ENCODE assay signal across 1 cellular context in genomic region chr9:29865764-29866313, GRCh38.
TF ChIP-seq lines count a peak whose summit lies in the region.

No MANE protein-coding gene starts in this region.

TF ChIP-seq in GM12878, 131 proteins besides CTCF, POLR2A, EP300 and RAD21 (continued from another document):
- TF ChIP-seq ZBTB4 (CRISPR knock-in tag; IDR thresholded peaks at IDR 0.05) (no peak), IKZF1 (conservative IDR thresholded peaks at IDR 0.05) (no peak), ZNF384 (IDR thresholded peaks at IDR 0.05; ENCODE audit: borderline replicate concordance, low read depth, low read length) (no peak), SRF (IDR thresholded peaks at IDR 0.05; ENCODE audit: low read depth in 2 of 2, low read length in 2 of 2) (no peak), KLF5 (IDR thresholded peaks at IDR 0.05; ENCODE audit: partially characterized antibody) (no peak), PAX5 (IDR thresholded peaks at IDR 0.05; ENCODE audit: borderline replicate concordance, low read depth, low read length) (no peak), HCFC1 (IDR thresholded peaks at IDR 0.05; ENCODE audit: low read length) (no peak), CEBPB (IDR thresholded peaks at IDR 0.05; ENCODE audit: borderline replicate concordance in 1 of 2, low read depth in 2 of 2, low read length in 2 of 2) (no peak), PML (IDR thresholded peaks at IDR 0.05; ENCODE audit: low read length) (no peak), ZBED1 (IDR thresholded peaks at IDR 0.05; ENCODE audit: borderline replicate concordance) (no peak), SKIL (IDR thresholded peaks at IDR 0.05; ENCODE audit: low read depth, poor library complexity, severe bottlenecking) (no peak), HSF1 (IDR thresholded peaks at IDR 0.05; ENCODE audit: low read depth, low read length) (no peak), ATF7 (IDR thresholded peaks at IDR 0.05; ENCODE audit: low read depth) (no peak), ATF2 (IDR thresholded peaks at IDR 0.05; ENCODE audit: low read length) (no peak), NRF1 (conservative IDR thresholded peaks at IDR 0.05; ENCODE audit: low read depth, low read length) (no peak)
